ENCODE assay signal across 9 cellular contexts in the genomic region with DNA sequence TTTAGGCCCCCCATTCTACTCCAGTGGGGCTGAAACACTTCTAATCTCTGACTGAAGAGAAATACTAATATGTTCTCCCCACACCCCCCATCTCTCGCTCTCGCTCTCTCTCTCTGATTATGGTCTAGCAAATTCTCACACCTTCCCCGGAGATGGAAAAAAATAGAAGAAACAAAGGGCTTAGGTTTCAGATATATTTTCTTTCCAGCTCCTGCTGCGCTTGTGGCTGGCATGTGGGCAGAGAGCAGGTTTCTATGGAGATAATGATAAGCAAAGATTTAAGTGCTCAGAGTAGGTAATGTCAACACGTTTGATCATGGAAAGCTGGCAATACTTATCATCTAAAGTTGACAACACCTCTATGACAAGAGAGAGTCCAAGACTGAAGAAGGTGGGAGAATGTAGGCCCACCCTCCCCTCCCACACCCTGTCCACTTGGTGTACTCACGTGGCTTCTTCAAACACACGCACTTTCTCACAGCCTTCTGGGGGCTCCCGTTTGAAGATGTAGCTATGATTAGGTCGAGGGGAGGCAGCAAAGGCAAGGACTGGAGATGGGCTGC. TPM values are rescaled to one million over a fixed set of nuclear protein-coding genes. Genes with fewer than 3 reads are reported as not detected.
DNase-seq lines count a peak whose midpoint lies in the region; ATAC-seq and TF ChIP-seq lines count a peak whose summit lies in the region.
"Had no signal": no experiment of that assay in that cellular context is flagged by ENCODE, and none has a peak within 500 bp of the region (broad histone marks: within the 10 kb centered on the region; RNA-seq: fewer than 3 reads in every experiment).

No MANE protein-coding gene starts in this region.

- H3K4me1 ChIP-seq in esophagus muscularis mucosa, result peaks cover 11 to 46% (median 36%) of the 10 kb centered on the region in 4 donors

- no peak for TF ChIP-seq POLR2A in esophagus muscularis mucosa (IDR thresholded peaks at IDR 0.05; ENCODE audit: low read depth)

- peak overlapping the region; percentile 49 to 72 (median 60) for H3K27ac ChIP-seq in esophagus muscularis mucosa (replicated peaks in 1 of 4)

- peaks cover 48% of the 10 kb centered on the region for H3K4me1 Mint-ChIP-seq in activated CD8-positive, alpha-beta memory T cell treated with anti-CD3 and anti-CD28 coated beads, Interleukin-2, amount 10 ng/mL, durations not matched to agents 7 days and 5 days

- no peaks in the 10 kb centered on the region for H3K9me3 Mint-ChIP-seq in activated CD8-positive, alpha-beta memory T cell treated with anti-CD3 and anti-CD28 coated beads, Interleukin-2, amount 10 ng/mL, durations not matched to agents 7 days and 5 days (ENCODE audit: low read depth)

- no peak for TF ChIP-seq EP300 in esophagus muscularis mucosa (IDR thresholded peaks at IDR 0.05)

- peak; percentile 36 for DNase-seq in NCI-H748 (lab: John Stamatoyannopoulos, UW; ENCODE audit: unreplicated experiment)
- DNase-seq in NCI-H748 treated with DMSO at 0.1 percent for 48 hours (lab: John Stamatoyannopoulos, UW), result no peak
- peak; percentile 61 for DNase-seq in activated CD8-positive, alpha-beta memory T cell treated with anti-CD3 and anti-CD28 coated beads, Interleukin-2, amount 10 ng/mL, durations not matched to agents 7 days and 5 days
- DNase-seq in esophagus muscularis mucosa (ENCODE audit: extremely low spot score), result no peak
- DNase-seq in stimulated activated naive CD4-positive, alpha-beta T cell treated with Interleukin-2 at 50 U/mL for 16 hours (lab: John Stamatoyannopoulos, UW), result peak; percentile 67
- DNase-seq: heart left ventricle had no signal

- peak overlapping the region; percentile 84 for H3K27ac Mint-ChIP-seq in activated CD8-positive, alpha-beta memory T cell treated with anti-CD3 and anti-CD28 coated beads, Interleukin-2, amount 10 ng/mL, durations not matched to agents 7 days and 5 days

- peaks cover 53% of the 10 kb centered on the region for H3K36me3 Mint-ChIP-seq in activated CD8-positive, alpha-beta memory T cell treated with anti-CD3 and anti-CD28 coated beads, Interleukin-2, amount 10 ng/mL, durations not matched to agents 7 days and 5 days

- no peak for TF ChIP-seq CTCF in esophagus muscularis mucosa (IDR thresholded peaks at IDR 0.05)

- H3K4me3 ChIP-seq in esophagus muscularis mucosa, result no peak overlapping the region
- H3K4me3 ChIP-seq: heart left ventricle had no signal

- H3K4me3 Mint-ChIP-seq in activated CD8-positive, alpha-beta memory T cell treated with anti-CD3 and anti-CD28 coated beads, Interleukin-2, amount 10 ng/mL, durations not matched to agents 7 days and 5 days, result peak overlapping the region; percentile 18

- no peaks in the 10 kb centered on the region for H3K27me3 Mint-ChIP-seq in activated CD8-positive, alpha-beta memory T cell treated with anti-CD3 and anti-CD28 coated beads, Interleukin-2, amount 10 ng/mL, durations not matched to agents 7 days and 5 days

- no peaks in the 10 kb centered on the region for H3K27me3 ChIP-seq in esophagus muscularis mucosa
- H3K27me3 ChIP-seq: heart left ventricle had no signal

- 64% methylated on average over 9 of the region's 9 CpGs for WGBS in esophagus muscularis mucosa

- peak; percentile 54 for ATAC-seq in activated CD8-positive, alpha-beta memory T cell treated with anti-CD3 and anti-CD28 coated beads, Interleukin-2, amount 10 ng/mL, durations not matched to agents 7 days and 5 days
- no peak for ATAC-seq in HG02973 (IDR thresholded peaks at IDR 0.05; ENCODE audit: unreplicated experiment)
- no peak for ATAC-seq in HG02970 (IDR thresholded peaks at IDR 0.05; ENCODE audit: low FRiP score, unreplicated experiment)
- ATAC-seq in GM18502 (IDR thresholded peaks at IDR 0.05; ENCODE audit: poor library complexity, unreplicated experiment), result no peak

- H3K36me3 ChIP-seq in esophagus muscularis mucosa, result peaks cover 17 to 95% (median 82%) of the 10 kb centered on the region in 4 donors

- no peaks in the 10 kb centered on the region for H3K9me3 ChIP-seq in esophagus muscularis mucosa
- H3K9me3 ChIP-seq: heart left ventricle had no signal

- intact Hi-C loops in esophagus muscularis mucosa (cut with DNase I), result no loop called here

- CTCF ChIA-PET in activated CD8-positive, alpha-beta memory T cell treated with anti-CD3 and anti-CD28 coated beads, Interleukin-2, amount 10 ng/mL, durations not matched to agents 7 days and 5 days (lab: Charles Lee), result interaction anchor here (0.9 to 33.6 kb wide), 21 partner anchors 8 to 308 kb away, joined by 3 to 734 read pairs (median 6); partner anchors contain the start of genes FAM117A, KAT7, NXPH3 and SLC35B1

RNA-seq across cellular contexts. Expression of gene SLC35B1, which starts 8.0 kb away (rescaled TPM):
- total RNA-seq in activated CD8-positive, alpha-beta memory T cell treated with anti-CD3 and anti-CD28 coated beads, Interleukin-2, amount 10 ng/mL, durations not matched to agents 7 days and 5 days, result 10 to 100 TPM; 47.3 to 78.1 TPM
- total RNA-seq in esophagus muscularis mucosa, result 10 to 100 TPM; 17.0 to 25.3 (median 18.4) TPM

RNA-seq across cellular contexts. Expression of gene SPOP, which starts 37.9 kb away (rescaled TPM):
- 10 to 100 TPM; 49.7 to 51.5 TPM for total RNA-seq in activated CD8-positive, alpha-beta memory T cell treated with anti-CD3 and anti-CD28 coated beads, Interleukin-2, amount 10 ng/mL, durations not matched to agents 7 days and 5 days
- total RNA-seq in esophagus muscularis mucosa, result 100 to 1,000 TPM; 156 to 304 (median 185) TPM

RNA-seq across cellular contexts. Expression of gene FAM117A, which starts 48.1 kb away (rescaled TPM):
- 10 to 100 TPM; 31.6 to 44.9 TPM for total RNA-seq in activated CD8-positive, alpha-beta memory T cell treated with anti-CD3 and anti-CD28 coated beads, Interleukin-2, amount 10 ng/mL, durations not matched to agents 7 days and 5 days
- 10 to 100 TPM; 13.3 to 33.0 (median 24.8) TPM for total RNA-seq in esophagus muscularis mucosa

Comparison
In these comparisons a context has a peak if more than half of its experiments do, and no peak if none do; other contexts are left out.
1. DNase-seq: peak in NCI-H748 (single experiment), activated CD8-positive, alpha-beta memory T cell treated with anti-CD3 and anti-CD28 coated beads, Interleukin-2, amount 10 ng/mL, durations not matched to agents 7 days and 5 days (single experiment) and stimulated activated naive CD4-positive, alpha-beta T cell treated with Interleukin-2 at 50 U/mL for 16 hours (single experiment); none in NCI-H748 treated with DMSO at 0.1 percent for 48 hours (single experiment) and esophagus muscularis mucosa (single experiment).